Comparison of ENCODE assay signal across 1 cellular context in the genomic region with DNA sequence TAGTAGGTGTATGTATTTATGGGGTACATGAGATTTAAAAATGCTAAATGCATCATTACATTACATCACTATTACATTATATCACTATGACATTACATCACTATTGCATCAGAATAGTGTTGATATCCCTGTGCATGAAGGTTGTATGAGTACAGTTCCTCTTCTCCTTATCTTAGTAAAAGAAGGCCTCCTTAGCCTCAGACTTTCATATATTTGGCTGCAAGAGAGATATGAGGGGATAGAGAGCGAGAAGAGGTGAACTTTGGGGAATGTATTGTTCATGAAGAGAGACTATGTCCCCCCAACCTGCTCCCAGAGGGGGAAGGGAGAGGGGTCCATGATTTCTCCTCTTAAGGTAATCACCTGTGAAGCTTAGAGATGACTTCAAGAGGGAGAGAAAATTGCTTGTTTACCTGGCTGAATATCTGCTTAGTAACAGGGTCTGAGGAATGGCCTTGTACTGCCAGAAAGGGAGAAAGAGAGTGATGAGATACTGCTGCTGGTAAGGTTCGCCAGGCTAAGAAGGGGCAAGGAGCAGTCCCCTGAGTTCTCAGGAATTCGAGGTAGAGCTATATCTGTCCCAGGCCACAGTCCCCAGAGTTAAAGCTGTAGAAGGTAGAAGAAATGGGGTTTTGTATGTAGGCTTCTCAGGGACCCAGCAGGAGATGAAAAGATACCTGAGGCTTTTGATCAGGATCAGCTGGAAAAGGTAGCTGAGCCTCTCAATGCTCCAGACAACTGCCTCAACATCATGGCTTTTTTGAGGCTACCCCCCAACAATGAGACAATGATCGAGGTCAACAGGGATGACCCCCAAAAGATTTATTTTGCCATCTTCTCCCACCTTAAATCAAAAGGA.
TF ChIP-seq lines count a peak whose summit lies in the region.

No MANE protein-coding gene starts in this region.

TF ChIP-seq in K562, 482 proteins besides CTCF, POLR2A, EP300 and RAD21 (continued from another document and continues in another):
- TF ChIP-seq ZNF592 (IDR thresholded peaks at IDR 0.05) = peak; percentile 93
- TF ChIP-seq FOXK2 (conservative IDR thresholded peaks at IDR 0.05 in 1 of 2, IDR thresholded peaks at IDR 0.05 in 1 of 2; ENCODE audit: low read depth in 2 of 2) = peak; percentile 68 to 78
- peak; percentile 83 for TF ChIP-seq ARID1B (IDR thresholded peaks at IDR 0.05)
- peak; percentile 9 for TF ChIP-seq NR0B1 (IDR thresholded peaks at IDR 0.05; ENCODE audit: partially characterized antibody)
- TF ChIP-seq PRDM10 (IDR thresholded peaks at IDR 0.05; ENCODE audit: partially characterized antibody) = no peak
- TF ChIP-seq SIN3B (IDR thresholded peaks at IDR 0.05; ENCODE audit: low read depth) = no peak
- TF ChIP-seq TCF7L2 (IDR thresholded peaks at IDR 0.05; ENCODE audit: low read depth, low read length) = no peak
- TF ChIP-seq KHSRP (IDR thresholded peaks at IDR 0.05) = peak; percentile 63; the same call in 1 of the 2 replicates
- TF ChIP-seq ETS1 (conservative IDR thresholded peaks at IDR 0.05; ENCODE audit: control insufficient read depth, low read depth, low read length) = no peak
- TF ChIP-seq GABPA (tag; conservative IDR thresholded peaks at IDR 0.05; ENCODE audit: low read depth) = no peak; the same call in 1 of the 2 replicates
- no peak for TF ChIP-seq MEIS2 (IDR thresholded peaks at IDR 0.05; ENCODE audit: partially characterized antibody)
- peak; percentile 84 for TF ChIP-seq EP400 (IDR thresholded peaks at IDR 0.05)
- no peak for TF ChIP-seq ZNF121 (CRISPR knock-in tag; conservative IDR thresholded peaks at IDR 0.05)
- TF ChIP-seq HNRNPH1 (optimal IDR thresholded peaks at IDR 0.05; ENCODE audit: low read depth, low read length) = no peak
- TF ChIP-seq FOXM1 (IDR thresholded peaks at IDR 0.05; ENCODE audit: low read depth) = peak; percentile 60; the same call in 1 of the 2 replicates
- no peak for TF ChIP-seq FOXM1 (CRISPR knock-in tag; IDR thresholded peaks at IDR 0.05; ENCODE audit: low read depth)
- TF ChIP-seq KLF10 (CRISPR knock-in tag; IDR thresholded peaks at IDR 0.05) = no peak
- TF ChIP-seq, protein P1, sequence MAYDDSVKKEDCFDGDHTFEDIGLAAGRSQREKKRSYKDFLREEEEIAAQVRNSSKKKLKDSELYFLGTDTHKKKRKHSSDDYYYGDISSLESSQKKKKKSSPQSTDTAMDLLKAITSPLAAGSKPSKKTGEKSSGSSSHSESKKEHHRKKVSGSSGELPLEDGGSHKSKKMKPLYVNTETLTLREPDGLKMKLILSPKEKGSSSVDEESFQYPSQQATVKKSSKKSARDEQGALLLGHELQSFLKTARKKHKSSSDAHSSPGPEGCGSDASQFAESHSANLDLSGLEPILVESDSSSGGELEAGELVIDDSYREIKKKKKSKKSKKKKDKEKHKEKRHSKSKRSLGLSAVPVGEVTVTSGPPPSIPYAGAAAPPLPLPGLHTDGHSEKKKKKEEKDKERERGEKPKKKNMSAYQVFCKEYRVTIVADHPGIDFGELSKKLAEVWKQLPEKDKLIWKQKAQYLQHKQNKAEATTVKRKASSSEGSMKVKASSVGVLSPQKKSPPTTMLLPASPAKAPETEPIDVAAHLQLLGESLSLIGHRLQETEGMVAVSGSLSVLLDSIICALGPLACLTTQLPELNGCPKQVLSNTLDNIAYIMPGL (CRISPR knock-in tag; IDR thresholded peaks at IDR 0.05) = no peak
- no peak for TF ChIP-seq TFE3 (CRISPR knock-in tag; IDR thresholded peaks at IDR 0.05)
- peak in 1 of 2 experiments; percentile 84; a peak in 1 of 4 replicates for TF ChIP-seq TEAD1 (CRISPR knock-in tag; IDR thresholded peaks at IDR 0.05)
- no peak for TF ChIP-seq ZNF77 (CRISPR knock-in tag; IDR thresholded peaks at IDR 0.05)
- TF ChIP-seq HSF4 (CRISPR knock-in tag; IDR thresholded peaks at IDR 0.05; ENCODE audit: borderline replicate concordance) = no peak; the same call in 1 of the 2 replicates
- TF ChIP-seq, protein P2, sequence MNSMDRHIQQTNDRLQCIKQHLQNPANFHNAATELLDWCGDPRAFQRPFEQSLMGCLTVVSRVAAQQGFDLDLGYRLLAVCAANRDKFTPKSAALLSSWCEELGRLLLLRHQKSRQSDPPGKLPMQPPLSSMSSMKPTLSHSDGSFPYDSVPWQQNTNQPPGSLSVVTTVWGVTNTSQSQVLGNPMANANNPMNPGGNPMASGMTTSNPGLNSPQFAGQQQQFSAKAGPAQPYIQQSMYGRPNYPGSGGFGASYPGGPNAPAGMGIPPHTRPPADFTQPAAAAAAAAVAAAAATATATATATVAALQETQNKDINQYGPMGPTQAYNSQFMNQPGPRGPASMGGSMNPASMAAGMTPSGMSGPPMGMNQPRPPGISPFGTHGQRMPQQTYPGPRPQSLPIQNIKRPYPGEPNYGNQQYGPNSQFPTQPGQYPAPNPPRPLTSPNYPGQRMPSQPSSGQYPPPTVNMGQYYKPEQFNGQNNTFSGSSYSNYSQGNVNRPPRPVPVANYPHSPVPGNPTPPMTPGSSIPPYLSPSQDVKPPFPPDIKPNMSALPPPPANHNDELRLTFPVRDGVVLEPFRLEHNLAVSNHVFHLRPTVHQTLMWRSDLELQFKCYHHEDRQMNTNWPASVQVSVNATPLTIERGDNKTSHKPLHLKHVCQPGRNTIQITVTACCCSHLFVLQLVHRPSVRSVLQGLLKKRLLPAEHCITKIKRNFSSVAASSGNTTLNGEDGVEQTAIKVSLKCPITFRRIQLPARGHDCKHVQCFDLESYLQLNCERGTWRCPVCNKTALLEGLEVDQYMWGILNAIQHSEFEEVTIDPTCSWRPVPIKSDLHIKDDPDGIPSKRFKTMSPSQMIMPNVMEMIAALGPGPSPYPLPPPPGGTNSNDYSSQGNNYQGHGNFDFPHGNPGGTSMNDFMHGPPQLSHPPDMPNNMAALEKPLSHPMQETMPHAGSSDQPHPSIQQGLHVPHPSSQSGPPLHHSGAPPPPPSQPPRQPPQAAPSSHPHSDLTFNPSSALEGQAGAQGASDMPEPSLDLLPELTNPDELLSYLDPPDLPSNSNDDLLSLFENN (IDR thresholded peaks at IDR 0.05; ENCODE audit: low read depth in 2 of 2, low read length in 2 of 2) = no peak; a peak in 1 of 4 replicates
- no peak for TF ChIP-seq ATF1 (CRISPR knock-in tag; IDR thresholded peaks at IDR 0.05)
- peak; percentile 93 for TF ChIP-seq ATF1 (tag; IDR thresholded peaks at IDR 0.05)
- TF ChIP-seq RFX1 (IDR thresholded peaks at IDR 0.05) = no peak
- 0 out of 2 replicates have a peak, but pooled peaks have one; percentile 62 for TF ChIP-seq ZNF561 (CRISPR knock-in tag; conservative IDR thresholded peaks at IDR 0.05)
- TF ChIP-seq LEF1 (IDR thresholded peaks at IDR 0.05) = peak; percentile 55; the same call in 1 of the 2 replicates
- TF ChIP-seq, protein P3, sequence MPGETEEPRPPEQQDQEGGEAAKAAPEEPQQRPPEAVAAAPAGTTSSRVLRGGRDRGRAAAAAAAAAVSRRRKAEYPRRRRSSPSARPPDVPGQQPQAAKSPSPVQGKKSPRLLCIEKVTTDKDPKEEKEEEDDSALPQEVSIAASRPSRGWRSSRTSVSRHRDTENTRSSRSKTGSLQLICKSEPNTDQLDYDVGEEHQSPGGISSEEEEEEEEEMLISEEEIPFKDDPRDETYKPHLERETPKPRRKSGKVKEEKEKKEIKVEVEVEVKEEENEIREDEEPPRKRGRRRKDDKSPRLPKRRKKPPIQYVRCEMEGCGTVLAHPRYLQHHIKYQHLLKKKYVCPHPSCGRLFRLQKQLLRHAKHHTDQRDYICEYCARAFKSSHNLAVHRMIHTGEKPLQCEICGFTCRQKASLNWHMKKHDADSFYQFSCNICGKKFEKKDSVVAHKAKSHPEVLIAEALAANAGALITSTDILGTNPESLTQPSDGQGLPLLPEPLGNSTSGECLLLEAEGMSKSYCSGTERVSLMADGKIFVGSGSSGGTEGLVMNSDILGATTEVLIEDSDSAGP (CRISPR knock-in tag; IDR thresholded peaks at IDR 0.05) = no peak
- TF ChIP-seq, protein P4, sequence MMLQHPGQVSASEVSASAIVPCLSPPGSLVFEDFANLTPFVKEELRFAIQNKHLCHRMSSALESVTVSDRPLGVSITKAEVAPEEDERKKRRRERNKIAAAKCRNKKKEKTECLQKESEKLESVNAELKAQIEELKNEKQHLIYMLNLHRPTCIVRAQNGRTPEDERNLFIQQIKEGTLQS (IDR thresholded peaks at IDR 0.05) = peak; percentile 100
- TF ChIP-seq, protein P4 (CRISPR knock-in tag; conservative IDR thresholded peaks at IDR 0.05) = no peak
- peak; percentile 80 for TF ChIP-seq RHOXF2B (CRISPR knock-in tag; conservative IDR thresholded peaks at IDR 0.05)
- TF ChIP-seq SREBF2 (CRISPR knock-in tag; IDR thresholded peaks at IDR 0.05) = no peak
- no peak for TF ChIP-seq ZFPM2 (CRISPR knock-in tag; IDR thresholded peaks at IDR 0.05)
- no peak; the same call in 1 of the 2 replicates for TF ChIP-seq ZKSCAN3 (CRISPR knock-in tag; IDR thresholded peaks at IDR 0.05)
- TF ChIP-seq MAFF (IDR thresholded peaks at IDR 0.05; ENCODE audit: low read length) = no peak
